ENCODE assay signal across 25 cellular contexts in genomic region chr17:76468634-76469010, GRCh38. TPM values are rescaled to one million over a fixed set of nuclear protein-coding genes. Genes with fewer than 3 reads are reported as not detected.
"Had no signal": no experiment of that assay in that cellular context is flagged by ENCODE, and none has a peak within 500 bp of the region (broad histone marks: within the 10 kb centered on the region; RNA-seq: fewer than 3 reads in every experiment).

No MANE protein-coding gene starts in this region.

- H3K27ac ChIP-seq: coronary artery, left ventricle myocardium inferior, psoas muscle, sigmoid colon, skin epidermis, tibial artery, upper lobe of right lung, vagina had no signal

- H3K4me3 ChIP-seq: coronary artery, left ventricle myocardium inferior, lung, psoas muscle, sigmoid colon, skin epidermis, tibial artery, upper lobe of right lung, vagina had no signal

- ATAC-seq: psoas muscle, upper lobe of right lung had no signal

- H3K4me1 ChIP-seq: psoas muscle, sigmoid colon, vagina had no signal

- DNase-seq: effector CD8-positive, alpha-beta T cell; immature natural killer cell; left ventricle myocardium inferior; mesenchymal stem cell; midbrain; naive B cell; retina; sigmoid colon; stimulated activated CD4-positive, alpha-beta T cell treated with anti-CD3 and anti-CD28 coated beads, Interleukin-2, amount 100 ng/mL, for 24 hours; stimulated activated CD4-positive, alpha-beta T cell treated with anti-CD3 and anti-CD28 coated beads, Interleukin-4, amount 100 ng/mL, for 4 hours; tibial artery; upper lobe of right lung had no signal

- FAIRE-seq: frontal cortex, keratinocyte had no signal

- H3K27me3 ChIP-seq: sigmoid colon, upper lobe of right lung, vagina had no signal

- H3K9me3 ChIP-seq: left ventricle myocardium inferior, psoas muscle, sigmoid colon, tibial artery, upper lobe of right lung, vagina had no signal

RNA-seq across cellular contexts. Expression of gene AANAT, which starts 1.2 kb away (rescaled TPM):
- total RNA-seq: chondrocyte, dermis microvascular lymphatic vessel endothelial cell, fibroblast of lung, frontal cortex, left ventricle myocardium inferior, omental fat pad, psoas muscle, sigmoid colon, temporal lobe, upper lobe of right lung, vagina had no signal
- polyA plus RNA-seq: esophagus, fibroblast of lung, keratinocyte had no signal
